Comparison of ENCODE assay signal across 28 cellular contexts in genomic region chr14:97031530-97031929, GRCh38.
"Had no signal": no experiment of that assay in that cellular context is flagged by ENCODE, and none has a peak within 500 bp of the region (broad histone marks: within the 10 kb centered on the region; RNA-seq: fewer than 3 reads in every experiment).

No MANE protein-coding gene starts in this region.

- H3K27ac Mint-ChIP-seq: dendritic cell treated with granulocyte-macrophage colony-stimulating factor and Interleukin-4, amounts not matched to agents 40 ng/mL and 50 ng/mL, for 4 days; effector memory CD8-positive, alpha-beta T cell; endodermal cell; mesothelial cell of epicardium; naive B cell had no signal

- H3K36me3 ChIP-seq: colonic mucosa, esophagus squamous epithelium, gastrocnemius medialis, heart right ventricle, left lung, lower lobe of right lung had no signal

- H3K4me1 ChIP-seq: colonic mucosa, gastrocnemius medialis, left lung, lower lobe of right lung had no signal

- H3K9me3 ChIP-seq: colonic mucosa, esophagus squamous epithelium, gastrocnemius medialis, heart right ventricle, left lung, mucosa of descending colon had no signal

- DNase-seq: colonic mucosa; cortex of kidney; effector CD8-positive, alpha-beta T cell; effector memory CD8-positive, alpha-beta T cell; endodermal cell; erythroblast; esophagus squamous epithelium; foreskin fibroblast; foreskin melanocyte; gastrocnemius medialis; glutamatergic neuron; head of caudate nucleus; heart right ventricle; hippocampal formation; left cardiac atrium; left lung; left ventricle myocardium superior; lower lobe of right lung; mesenchymal stem cell; mucosa of descending colon; naive B cell had no signal

- H3K4me3 Mint-ChIP-seq: dendritic cell treated with granulocyte-macrophage colony-stimulating factor and Interleukin-4, amounts not matched to agents 40 ng/mL and 50 ng/mL, for 4 days; endodermal cell had no signal

- H3K27ac ChIP-seq: colonic mucosa, epithelial cell of prostate, esophagus squamous epithelium, gastrocnemius medialis, heart right ventricle, left lung, lower lobe of right lung had no signal

- H3K4me3 ChIP-seq: colonic mucosa, esophagus squamous epithelium, gastrocnemius medialis, heart right ventricle, left lung, lower lobe of right lung, mucosa of descending colon had no signal

- ATAC-seq: effector memory CD8-positive, alpha-beta T cell; esophagus mucosa; gastrocnemius medialis; heart right ventricle; left cardiac atrium; left lung; left ventricle myocardium superior; lower lobe of right lung; mucosa of descending colon had no signal

- H3K36me3 Mint-ChIP-seq: mesothelial cell of epicardium had no signal

- FAIRE-seq: endometrium, islet of Langerhans, keratinocyte had no signal
